ENCODE assay signal across 12 cellular contexts in the genomic region with DNA sequence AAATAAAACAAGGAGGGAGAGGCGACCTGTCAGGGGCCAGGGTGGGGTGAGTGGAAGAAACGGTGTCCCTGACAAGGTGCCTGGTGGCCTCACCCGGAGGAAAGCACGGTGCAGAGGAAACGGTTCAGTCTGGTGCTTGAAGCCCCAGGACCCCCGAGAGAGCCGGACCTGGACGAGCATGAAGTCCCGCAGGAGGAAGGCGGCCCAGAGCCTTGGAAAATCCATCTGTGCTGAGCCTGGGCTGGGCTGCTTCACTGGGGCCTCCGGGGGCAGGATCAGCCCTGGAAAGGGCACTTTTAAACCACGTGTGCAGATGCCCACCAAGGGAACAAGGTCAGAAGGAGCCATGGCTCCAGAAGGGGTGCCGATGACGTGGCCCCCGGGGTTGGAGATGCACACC.
DNase-seq lines count a peak whose midpoint lies in the region; ATAC-seq and TF ChIP-seq lines count a peak whose summit lies in the region.
"Had no signal": no experiment of that assay in that cellular context is flagged by ENCODE, and none has a peak within 500 bp of the region (broad histone marks: within the 10 kb centered on the region; RNA-seq: fewer than 3 reads in every experiment).

No MANE protein-coding gene starts in this region.

- no peak for DNase-seq in IMR-90
- DNase-seq in dorsolateral prefrontal cortex, result no peak
- DNase-seq in mesendoderm, result no peak
- no peak for DNase-seq in activated CD8-positive, alpha-beta memory T cell treated with anti-CD3 and anti-CD28 coated beads, Interleukin-2, amount 50 U/mL, for 48 hours
- no peak for DNase-seq in OCI-M2 (lab: John Stamatoyannopoulos, UW; ENCODE audit: unreplicated experiment)
- DNase-seq: activated CD4-positive, alpha-beta T cell treated with anti-CD3 and anti-CD28 coated beads, Interleukin-2, amount 10 ng/mL, durations not matched to agents 7 days and 5 days; activated effector memory CD4-positive, alpha-beta T cell treated with Interleukin-2 at 50 U/mL for 16 hours; NCI-H1694 had no signal

- H2AK5ac ChIP-seq in IMR-90 (ENCODE audit: low read depth, low read length) (no peak overlapping the region), mesendoderm (ENCODE audit: low read length) (no peak overlapping the region)

- H3K4me2 ChIP-seq in IMR-90 (ENCODE audit: low read depth, low read length) (peak overlapping the region; percentile 17; the same call in 1 of the 2 replicates), mesendoderm (ENCODE audit: low read length) (peak overlapping the region; percentile 90)

- no peaks in the 10 kb centered on the region for H4K20me1 ChIP-seq in IMR-90 (ENCODE audit: insufficient read depth, low read length)

- H3K9ac ChIP-seq in IMR-90 (ENCODE audit: low read depth, low read length) (no peak overlapping the region), mesendoderm (ENCODE audit: low read length) (peak overlapping the region; percentile 92), stomach smooth muscle (ENCODE audit: low read length in 2 of 2) (peak overlapping the region; percentile 70 to 71)

- TF ChIP-seq CTCF in IMR-90 (conservative IDR thresholded peaks at IDR 0.05; ENCODE audit: low read depth, low read length) (no peak), dorsolateral prefrontal cortex (IDR thresholded peaks at IDR 0.05 in 54 of 56, conservative IDR thresholded peaks at IDR 0.05 in 2 of 56; ENCODE audit: low read depth in 1 of 56, partially characterized antibody in 56 of 56) (no peak)

- H3K23ac ChIP-seq in IMR-90 (ENCODE audit: low read depth, low read length), result no peak overlapping the region
- H3K23ac ChIP-seq in mesendoderm (ENCODE audit: low read length), result no peak overlapping the region

- no peaks in the 10 kb centered on the region for H3K9me3 ChIP-seq in IMR-90 (ENCODE audit: control insufficient read depth, insufficient read depth, low read length)
- no peaks in the 10 kb centered on the region for H3K9me3 ChIP-seq in stomach smooth muscle (ENCODE audit: control insufficient read depth in 2 of 2, low read length in 2 of 2)
- H3K9me3 ChIP-seq: Caco-2 had no signal

- ATAC-seq in IMR-90 (ENCODE audit: low read depth) (no peak), GM21367 (IDR thresholded peaks at IDR 0.05; ENCODE audit: unreplicated experiment) (no peak), HG03565 (IDR thresholded peaks at IDR 0.05; ENCODE audit: unreplicated experiment) (no peak)

- H4K91ac ChIP-seq in IMR-90 (ENCODE audit: insufficient read depth, low read depth, low read length), result no peak overlapping the region

- TF ChIP-seq RAD21 in IMR-90 (IDR thresholded peaks at IDR 0.05; ENCODE audit: low read length), result no peak

- no peak overlapping the region for H2BK15ac ChIP-seq in IMR-90 (ENCODE audit: low read depth, low read length)
- H2BK15ac ChIP-seq in mesendoderm (replicated peaks; ENCODE audit: low read depth), result no peak overlapping the region

- H3K36me3 ChIP-seq in IMR-90 (ENCODE audit: control insufficient read depth, insufficient read depth, low read length) (no peaks in the 10 kb centered on the region), mesendoderm (ENCODE audit: control insufficient read depth, insufficient read depth, low read length) (no peaks in the 10 kb centered on the region), stomach smooth muscle (ENCODE audit: control insufficient read depth in 2 of 2, insufficient read depth in 2 of 2, low read length in 2 of 2) (no peaks in the 10 kb centered on the region)

- no peaks in the 10 kb centered on the region for H3K27me3 ChIP-seq in IMR-90 (ENCODE audit: control insufficient read depth, insufficient read depth, low read length)
- peaks cover 0 to 6% (median 0%) of the 10 kb centered on the region in 45 donors for H3K27me3 ChIP-seq in dorsolateral prefrontal cortex
- no peaks in the 10 kb centered on the region for H3K27me3 ChIP-seq in mesendoderm (ENCODE audit: insufficient read depth, low read length, poor library complexity)
- H3K27me3 ChIP-seq in stomach smooth muscle (ENCODE audit: control insufficient read depth in 1 of 2, insufficient read depth in 2 of 2, low read length in 2 of 2), result peaks cover 4 to 5% of the 10 kb centered on the region in 2 donors

- no peak overlapping the region for H2BK5ac ChIP-seq in IMR-90 (ENCODE audit: low read depth, low read length, poor library complexity, severe bottlenecking)
- no peak overlapping the region for H2BK5ac ChIP-seq in mesendoderm (ENCODE audit: low read length)

- dilution Hi-C loops in IMR-90 (cut with HindIII; ENCODE audit: low sequenced_read_pairs, unreplicated experiment), result no loop called here

- no peaks in the 10 kb centered on the region for H3K79me2 ChIP-seq in mesendoderm (ENCODE audit: control insufficient read depth, insufficient read depth, low read length)

- H2AFZ ChIP-seq in IMR-90 (replicated peaks; ENCODE audit: low read length, poor library complexity), result peak overlapping the region; percentile 17

- no peak overlapping the region for H2BK120ac ChIP-seq in IMR-90 (ENCODE audit: low read depth, low read length)
- H2BK120ac ChIP-seq in mesendoderm (ENCODE audit: low read depth, low read length), result no peak overlapping the region

- CTCF ChIA-PET in IMR-90 (lab: Yijun Ruan, JAX), result interaction anchor here (0.6 to 2.0 kb wide), 3 partner anchors 9 to 906 kb away, joined by 3 to 6 read pairs (median 3); no protein-coding TSS in a partner anchor

- H4K8ac ChIP-seq in IMR-90 (ENCODE audit: low read depth in 2 of 2, low read length in 2 of 2) (peak overlapping the region; percentile 71 to 75; a peak in 2 of 4 replicates), mesendoderm (ENCODE audit: low read depth, low read length) (no peak overlapping the region)

- in situ Hi-C loops in IMR-90 (cut with MboI; ENCODE audit: low sequenced_read_pairs), result loop anchor here (10.0 kb wide), 1 partner anchor 1200 kb away; no protein-coding TSS in a partner anchor

- H3K4me3 ChIP-seq in IMR-90 (ENCODE audit: insufficient read depth, low read depth, low read length) (no peak overlapping the region), dorsolateral prefrontal cortex (peak overlapping the region in 45 of 59 donors; percentile 22 to 72 (median 56)), mesendoderm (ENCODE audit: low read length) (no peak overlapping the region), stomach smooth muscle (ENCODE audit: low read length in 2 of 2) (peak overlapping the region; percentile 54 to 79)

- no TSS peak for BruUV-seq in IMR-90 (replicated peaks; lab: Mats Ljungman, UMichigan)

- no peak overlapping the region for H3K27ac ChIP-seq in IMR-90 (ENCODE audit: insufficient read depth, low read length)
- peak overlapping the region in 6 of 59 donors; percentile 11 to 85 (median 68) for H3K27ac ChIP-seq in dorsolateral prefrontal cortex
- H3K27ac ChIP-seq in mesendoderm (ENCODE audit: low read depth, low read length), result no peak overlapping the region
- no peak overlapping the region for H3K27ac ChIP-seq in stomach smooth muscle (ENCODE audit: low read length)

- no peak for TF ChIP-seq POLR2A in IMR-90 (IDR thresholded peaks at IDR 0.05; ENCODE audit: low read depth, low read length)

- no peaks in the 10 kb centered on the region for H3K9me1 ChIP-seq in IMR-90 (ENCODE audit: insufficient read depth, low read length)

- no peak overlapping the region for H3K18ac ChIP-seq in IMR-90 (ENCODE audit: low read depth, low read length)
- H3K18ac ChIP-seq in mesendoderm (ENCODE audit: low read length), result no peak overlapping the region

- H3K14ac ChIP-seq in IMR-90 (replicated peaks; ENCODE audit: low read depth, low read length), result no peak overlapping the region

- H3K4ac ChIP-seq in IMR-90 (ENCODE audit: low read depth, low read length), result no peak overlapping the region
- peak overlapping the region; percentile 17 for H3K4ac ChIP-seq in mesendoderm (ENCODE audit: low read depth, low read length)

- H2AK9ac ChIP-seq in IMR-90 (replicated peaks; ENCODE audit: low read depth, low read length, poor library complexity), result no peak overlapping the region

- H2BK20ac ChIP-seq in IMR-90 (ENCODE audit: low read depth, low read length), result no peak overlapping the region

- H3K4me1 ChIP-seq in IMR-90 (ENCODE audit: control insufficient read depth, insufficient read depth, low read length), result no peaks in the 10 kb centered on the region
- H3K4me1 ChIP-seq in mesendoderm (ENCODE audit: control insufficient read depth, low read depth, low read length), result peaks cover 2% of the 10 kb centered on the region
- peaks cover 12% of the 10 kb centered on the region for H3K4me1 ChIP-seq in stomach smooth muscle (ENCODE audit: control insufficient read depth, insufficient read depth, low read length)
- H3K4me1 ChIP-seq: Caco-2 had no signal

- H3K79me1 ChIP-seq in IMR-90 (ENCODE audit: low read depth in 1 of 2, low read length in 2 of 2) (no peaks in the 10 kb centered on the region), mesendoderm (ENCODE audit: low read length) (no peaks in the 10 kb centered on the region)

- H4K5ac ChIP-seq in IMR-90 (ENCODE audit: low read depth, low read length) (no peak overlapping the region), mesendoderm (ENCODE audit: low read length) (no peak overlapping the region)

- no peak overlapping the region for H3K56ac ChIP-seq in IMR-90 (ENCODE audit: extremely low read depth, insufficient read depth, low read length)
- peak overlapping the region; percentile 96 for H3K56ac ChIP-seq in mesendoderm (ENCODE audit: low read length)

- 89% methylated on average over 9 of the region's 15 CpGs; no CpG with 5 or more reads in 1 of the 2 experiments for WGBS in IMR-90 (ENCODE audit: extremely low coverage in 2 of 2, insufficient read length in 1 of 2), 2 experiments
- WGBS in mesendoderm (ENCODE audit: extremely low coverage, insufficient coverage, low lambda C conversion rate), result no CpG with 5 or more reads among the region's 15 CpGs

- POLR2A ChIA-PET in IMR-90 (lab: Charles Lee; ENCODE audit: unreplicated experiment), result no interaction called here

- intact Hi-C loops in IMR-90 (cut with micrococcal nuclease), result loop anchor here (5.0 to 10.0 kb wide), 3 partner anchors 930 to 1378 kb away; no protein-coding TSS in a partner anchor
- intact Hi-C loops in dorsolateral prefrontal cortex (cut with DNase I), result loop anchor here in 1 of 2 donors (5.0 to 10.0 kb wide), 2 partner anchors 123 to 1200 kb away; no protein-coding TSS in a partner anchor

TF ChIP-seq in IMR-90, 13 proteins besides CTCF, POLR2A, EP300 and RAD21 (continues in another document):
- TF ChIP-seq MAZ (IDR thresholded peaks at IDR 0.05; ENCODE audit: borderline replicate concordance, low read depth, low read length), result no peak
- TF ChIP-seq RFX5 (IDR thresholded peaks at IDR 0.05; ENCODE audit: low read depth, low read length), result no peak
- no peak for TF ChIP-seq CEBPB (IDR thresholded peaks at IDR 0.05; ENCODE audit: low read depth, low read length)
- no peak for TF ChIP-seq USF2 (IDR thresholded peaks at IDR 0.05; ENCODE audit: low read depth, low read length)
- no peak for TF ChIP-seq CHD1 (IDR thresholded peaks at IDR 0.05; ENCODE audit: low read depth, low read length)

Comparison
In these comparisons a context has a peak if more than half of its experiments do, and no peak if none do; other contexts are left out.
1. H3K4me3 ChIP-seq: peak in dorsolateral prefrontal cortex (45 of 59) and stomach smooth muscle (2 of 2); none in IMR-90 (single experiment) and mesendoderm (single experiment).